Comparison of ENCODE assay signal across 22 cellular contexts in the genomic region with DNA sequence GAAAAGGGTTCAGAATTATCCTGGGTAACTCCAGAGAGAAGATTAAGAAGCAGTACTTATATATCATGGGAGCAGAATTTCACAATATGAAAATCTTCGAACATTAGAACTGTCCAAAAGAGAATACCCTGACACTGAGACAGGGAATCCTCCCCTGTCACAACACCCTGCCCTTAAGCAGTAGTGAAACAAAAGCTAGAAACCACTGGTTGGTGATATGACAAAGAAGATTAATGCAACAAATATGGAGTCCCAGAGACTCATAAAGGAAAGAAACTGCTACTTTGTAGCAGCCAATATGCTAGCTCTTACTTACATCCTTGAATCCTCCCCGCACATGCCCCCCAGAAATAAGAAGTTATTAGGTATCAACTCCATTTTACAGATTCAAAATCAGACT. TPM values are rescaled to one million over a fixed set of nuclear protein-coding genes. Genes with fewer than 3 reads are reported as not detected.
DNase-seq lines count a peak whose midpoint lies in the region; ATAC-seq and TF ChIP-seq lines count a peak whose summit lies in the region.
"Had no signal": no experiment of that assay in that cellular context is flagged by ENCODE, and none has a peak within 500 bp of the region (broad histone marks: within the 10 kb centered on the region; RNA-seq: fewer than 3 reads in every experiment).

No MANE protein-coding gene starts in this region.

- peak overlapping the region; percentile 84 for H3K27ac Mint-ChIP-seq in activated CD8-positive, alpha-beta memory T cell treated with anti-CD3 and anti-CD28 coated beads, Interleukin-2, amount 10 ng/mL, durations not matched to agents 7 days and 5 days
- H3K27ac Mint-ChIP-seq in stimulated activated effector memory CD8-positive, alpha-beta T cell treated with anti-CD3 and anti-CD28 coated beads, Interleukin-12 subunit alpha, Interleukin-12 subunit beta, amount 100 ng/mL, for 72 hours = peak overlapping the region; percentile 93
- H3K27ac Mint-ChIP-seq: stimulated activated naive B cell treated with anti-CD40 and anti-IgM and Interleukin-4, amounts not matched to agents 10 μg/mL and 1 μg/mL and 100 μg/mL, for 72 hours had no signal

- H3K27ac ChIP-seq in adrenal gland = peak overlapping the region in 3 of 5 donors; percentile 49 to 76 (median 69)
- H3K27ac ChIP-seq: BLaER1, brain microvascular endothelial cell, neutrophil, SJSA1, thyroid gland had no signal

- peaks cover 10 to 47% of the 10 kb centered on the region in 2 donors for H3K4me1 ChIP-seq in adrenal gland (replicated peaks in 1 of 2)
- H3K4me1 ChIP-seq: BLaER1, SJSA1, thyroid gland had no signal

- no peak overlapping the region for H3K4me3 Mint-ChIP-seq in activated CD8-positive, alpha-beta memory T cell treated with anti-CD3 and anti-CD28 coated beads, Interleukin-2, amount 10 ng/mL, durations not matched to agents 7 days and 5 days
- peak overlapping the region; percentile 55 for H3K4me3 Mint-ChIP-seq in stimulated activated effector memory CD8-positive, alpha-beta T cell treated with anti-CD3 and anti-CD28 coated beads, Interleukin-12 subunit alpha, Interleukin-12 subunit beta, amount 100 ng/mL, for 72 hours
- H3K4me3 Mint-ChIP-seq: effector memory CD8-positive, alpha-beta T cell; stimulated activated naive B cell treated with anti-CD40 and anti-IgM and Interleukin-4, amounts not matched to agents 10 μg/mL and 1 μg/mL and 100 μg/mL, for 72 hours had no signal

- H3K4me1 Mint-ChIP-seq in activated CD8-positive, alpha-beta memory T cell treated with anti-CD3 and anti-CD28 coated beads, Interleukin-2, amount 10 ng/mL, durations not matched to agents 7 days and 5 days = peaks cover 25% of the 10 kb centered on the region
- peaks cover 16% of the 10 kb centered on the region for H3K4me1 Mint-ChIP-seq in stimulated activated effector memory CD8-positive, alpha-beta T cell treated with anti-CD3 and anti-CD28 coated beads, Interleukin-12 subunit alpha, Interleukin-12 subunit beta, amount 100 ng/mL, for 72 hours

- H3K27me3 Mint-ChIP-seq in activated CD8-positive, alpha-beta memory T cell treated with anti-CD3 and anti-CD28 coated beads, Interleukin-2, amount 10 ng/mL, durations not matched to agents 7 days and 5 days = no peaks in the 10 kb centered on the region
- H3K27me3 Mint-ChIP-seq: effector memory CD8-positive, alpha-beta T cell; stimulated activated naive B cell treated with anti-CD40 and anti-IgM and Interleukin-4, amounts not matched to agents 10 μg/mL and 1 μg/mL and 100 μg/mL, for 72 hours had no signal

- TF ChIP-seq POLR2A in adrenal gland (IDR thresholded peaks at IDR 0.05) = no peak

- DNase-seq in activated CD8-positive, alpha-beta memory T cell treated with anti-CD3 and anti-CD28 coated beads, Interleukin-2, amount 10 ng/mL, durations not matched to agents 7 days and 5 days = no peak
- no peak for DNase-seq in activated CD8-positive, alpha-beta memory T cell treated with anti-CD3 and anti-CD28 coated beads, Interleukin-2, amount 50 U/mL, for 4 hours
- peak; percentile 71 for DNase-seq in MV-4-11 (lab: John Stamatoyannopoulos, UW)
- DNase-seq in adrenal gland = no peak
- no peak for DNase-seq in stimulated activated effector memory CD8-positive, alpha-beta T cell treated with anti-CD3 and anti-CD28 coated beads, Interleukin-12 subunit alpha, Interleukin-12 subunit beta, amount 100 ng/mL, for 72 hours (ENCODE audit: low spot score in 2 of 2)
- no peak for DNase-seq in NCI-H1694 treated with DMSO at 0.1 percent for 48 hours (lab: John Stamatoyannopoulos, UW)
- no peak for DNase-seq in activated CD4-positive, CD25-positive, alpha-beta regulatory T cell treated with anti-CD3 and anti-CD28 coated beads, Interleukin-2, amount 50 U/mL, for 72 hours
- DNase-seq: activated CD4-positive, alpha-beta T cell treated with anti-CD3 and anti-CD28 coated beads, Interleukin-2, amount 50 U/mL, for 1 hour; activated T-cell treated with anti-CD3 and anti-CD28 coated beads, Interleukin-2, amount 50 U/mL, for 1 hour; brain microvascular endothelial cell; effector memory CD8-positive, alpha-beta T cell; mammary epithelial cell; NCI-H2107; stimulated activated naive B cell treated with anti-CD40 and anti-IgM and Interleukin-4, amounts not matched to agents 10 μg/mL and 1 μg/mL and 100 μg/mL, for 72 hours; thyroid gland had no signal

- H3K27me3 ChIP-seq in adrenal gland = no peaks in the 10 kb centered on the region
- H3K27me3 ChIP-seq: BLaER1, brain microvascular endothelial cell, neutrophil, SJSA1, thyroid gland had no signal

- H3K9me3 ChIP-seq in adrenal gland (replicated peaks in 1 of 3) = no peaks in the 10 kb centered on the region
- H3K9me3 ChIP-seq: BLaER1, neutrophil, SJSA1, thyroid gland had no signal

- H3K36me3 ChIP-seq in adrenal gland (replicated peaks in 1 of 2) = no peaks in the 10 kb centered on the region

- CTCF ChIA-PET in activated CD8-positive, alpha-beta memory T cell treated with anti-CD3 and anti-CD28 coated beads, Interleukin-2, amount 10 ng/mL, durations not matched to agents 7 days and 5 days (lab: Charles Lee) = interaction anchor here (1.2 kb wide), 1 partner anchor 20 kb away, joined by 4 read pairs; the partner anchor contains the start of gene FAM162A

- no peak overlapping the region for H3K4me3 ChIP-seq in adrenal gland
- H3K4me3 ChIP-seq: BLaER1, SJSA1, smooth muscle cell, thyroid gland had no signal

- intact Hi-C loops in adrenal gland (cut with DNase I) = no loop called here

- peaks cover 35% of the 10 kb centered on the region for H3K36me3 Mint-ChIP-seq in activated CD8-positive, alpha-beta memory T cell treated with anti-CD3 and anti-CD28 coated beads, Interleukin-2, amount 10 ng/mL, durations not matched to agents 7 days and 5 days
- H3K36me3 Mint-ChIP-seq in stimulated activated effector memory CD8-positive, alpha-beta T cell treated with anti-CD3 and anti-CD28 coated beads, Interleukin-12 subunit alpha, Interleukin-12 subunit beta, amount 100 ng/mL, for 72 hours = peaks cover 99% of the 10 kb centered on the region

- WGBS in adrenal gland, 4 donors = 42 to 96% (median 93%) methylated on average over 2 of the region's 2 CpGs

- no peak for ATAC-seq in activated CD8-positive, alpha-beta memory T cell treated with anti-CD3 and anti-CD28 coated beads, Interleukin-2, amount 10 ng/mL, durations not matched to agents 7 days and 5 days
- ATAC-seq in stimulated activated effector memory CD8-positive, alpha-beta T cell treated with anti-CD3 and anti-CD28 coated beads, Interleukin-12 subunit alpha, Interleukin-12 subunit beta, amount 100 ng/mL, for 72 hours = peak; percentile 66
- no peak for ATAC-seq in GM19023 (IDR thresholded peaks at IDR 0.05; ENCODE audit: unreplicated experiment)
- ATAC-seq: effector memory CD8-positive, alpha-beta T cell; stimulated activated naive B cell treated with anti-CD40 and anti-IgM and Interleukin-4, amounts not matched to agents 10 μg/mL and 1 μg/mL and 100 μg/mL, for 72 hours had no signal

- no peak for TF ChIP-seq CTCF in adrenal gland (IDR thresholded peaks at IDR 0.05)

- H3K9me3 Mint-ChIP-seq in activated CD8-positive, alpha-beta memory T cell treated with anti-CD3 and anti-CD28 coated beads, Interleukin-2, amount 10 ng/mL, durations not matched to agents 7 days and 5 days (ENCODE audit: low read depth) = no peaks in the 10 kb centered on the region
- H3K9me3 Mint-ChIP-seq in stimulated activated effector memory CD8-positive, alpha-beta T cell treated with anti-CD3 and anti-CD28 coated beads, Interleukin-12 subunit alpha, Interleukin-12 subunit beta, amount 100 ng/mL, for 72 hours = no peaks in the 10 kb centered on the region
- H3K9me3 Mint-ChIP-seq: effector memory CD8-positive, alpha-beta T cell; stimulated activated naive B cell treated with anti-CD40 and anti-IgM and Interleukin-4, amounts not matched to agents 10 μg/mL and 1 μg/mL and 100 μg/mL, for 72 hours had no signal

RNA-seq across cellular contexts. Expression of gene MIX23, which starts 18.5 kb away (rescaled TPM):
- 10 to 100 TPM; 39.3 to 48.9 TPM for total RNA-seq in activated CD8-positive, alpha-beta memory T cell treated with anti-CD3 and anti-CD28 coated beads, Interleukin-2, amount 10 ng/mL, durations not matched to agents 7 days and 5 days
- 10 to 100 TPM; 10.6 to 44.4 (median 32.5) TPM for total RNA-seq in adrenal gland
- polyA plus RNA-seq in adrenal gland = 100 to 1,000 TPM in 1 of 3 donors, 10 to 100 TPM in 2; 49.8 to 118 (median 57.4) TPM

RNA-seq across cellular contexts. Expression of gene FAM162A, which starts 19.5 kb away (rescaled TPM):
- 10 to 100 TPM; 51.3 to 63.9 TPM for total RNA-seq in activated CD8-positive, alpha-beta memory T cell treated with anti-CD3 and anti-CD28 coated beads, Interleukin-2, amount 10 ng/mL, durations not matched to agents 7 days and 5 days
- total RNA-seq in adrenal gland = 100 to 1,000 TPM in 1 of 8 donors, 10 to 100 TPM in 7; 36.2 to 158 (median 67.7) TPM
- 100 to 1,000 TPM in 2 of 3 donors, 10 to 100 TPM in 1; 96.0 to 287 (median 269) TPM for polyA plus RNA-seq in adrenal gland

RNA-seq across cellular contexts. Expression of gene CSTA, which starts 39.5 kb away (rescaled TPM):
- not detected for total RNA-seq in activated CD8-positive, alpha-beta memory T cell treated with anti-CD3 and anti-CD28 coated beads, Interleukin-2, amount 10 ng/mL, durations not matched to agents 7 days and 5 days
- 1 to 10 TPM in 7 of 8 donors, not detected in 1; 1.1 to 5.6 (median 4.0) TPM for total RNA-seq in adrenal gland
- 10 to 100 TPM in 2 of 3 donors, 1 to 10 TPM in 1; 8.8 to 15.7 (median 13.0) TPM for polyA plus RNA-seq in adrenal gland
- total RNA-seq: glomerular endothelial cell, H1, SJSA1 had no signal
- polyA plus RNA-seq: H1 had no signal

RNA-seq across cellular contexts. Expression of gene WDR5B, which starts 51.4 kb away (rescaled TPM):
- total RNA-seq in activated CD8-positive, alpha-beta memory T cell treated with anti-CD3 and anti-CD28 coated beads, Interleukin-2, amount 10 ng/mL, durations not matched to agents 7 days and 5 days = 1 to 10 TPM; 4.6 to 4.8 TPM
- total RNA-seq in adrenal gland = 10 to 100 TPM in 1 of 8 donors, 1 to 10 TPM in 7; 3.6 to 10.3 (median 6.7) TPM
- 1 to 10 TPM; 3.0 to 7.9 (median 3.3) TPM for polyA plus RNA-seq in adrenal gland
